In genomic region chr1:174964261-174964984, GRCh38 we compare ENCODE assay signal across 8 cellular contexts. TPM values are rescaled to one million over a fixed set of nuclear protein-coding genes. Genes with fewer than 3 reads are reported as not detected.
A peak's percentile ranks its signal among the peaks of the same experiment; 100 is the strongest.
DNase-seq lines count a peak whose midpoint lies in the region; ATAC-seq and TF ChIP-seq lines count a peak whose summit lies in the region.

No MANE protein-coding gene starts in this region.

- H3K27ac ChIP-seq in HL-60 (replicated peaks) (peak overlapping the region; percentile 58), SJSA1 (peak overlapping the region; percentile 25; the same call in 1 of the 2 replicates), epithelial cell of prostate (peak overlapping the region; percentile 65)

- no peaks in the 10 kb centered on the region for H3K9me3 ChIP-seq in SJSA1 (replicated peaks)

- H3K4me3 ChIP-seq in HL-60 (replicated peaks; ENCODE audit: insufficient read depth, low read length) (no peak overlapping the region), SJSA1 (no peak overlapping the region)

- peak; percentile 66 for ATAC-seq in sciatic nerve
- no peak for ATAC-seq in HG02840 (IDR thresholded peaks at IDR 0.05; ENCODE audit: low FRiP score, unreplicated experiment)
- ATAC-seq in GM18858 (IDR thresholded peaks at IDR 0.05; ENCODE audit: unreplicated experiment), result no peak
- no peak for ATAC-seq in HG03175 (IDR thresholded peaks at IDR 0.05; ENCODE audit: unreplicated experiment)

- no peak for TF ChIP-seq CTCF in HL-60 (IDR thresholded peaks at IDR 0.05; ENCODE audit: insufficient read depth, low read length)

- no peaks in the 10 kb centered on the region for H3K27me3 ChIP-seq in HL-60 (ENCODE audit: insufficient read depth, poor library complexity, severe bottlenecking)
- no peaks in the 10 kb centered on the region for H3K27me3 ChIP-seq in SJSA1 (replicated peaks)

- peaks cover 45% of the 10 kb centered on the region for H3K4me1 ChIP-seq in SJSA1 (replicated peaks)

- DNase-seq in HL-60 (ENCODE audit: low read depth in 1 of 2, low spot score in 1 of 2), result peak; percentile 63 to 78
- peak in 1 of 2 experiments; percentile 73 for DNase-seq in SJSA1 (ENCODE audit: low read depth in 1 of 2, low spot score in 2 of 2)
- peak; percentile 95 for DNase-seq in epithelial cell of prostate (ENCODE audit: low read depth, low spot score)
- DNase-seq in sciatic nerve (ENCODE audit: low spot score), result no peak
- DNase-seq in dermis blood vessel endothelial cell, result no peak

- intact Hi-C loops in sciatic nerve (cut with DNase I), result no loop called here

- no peaks in the 10 kb centered on the region for H3K36me3 ChIP-seq in SJSA1

RNA-seq across cellular contexts. Expression of gene CACYBP, which starts 35.3 kb away (rescaled TPM):
- total RNA-seq in SJSA1 (2014; rRNA removed; shearing (Covaris generic)), result 376 and 566 TPM in 2 replicates
- total RNA-seq in sciatic nerve, result 82.2 TPM
- 266 and 537 TPM in 2 replicates for total RNA-seq in dermis blood vessel endothelial cell

RNA-seq across cellular contexts. Expression of gene MRPS14, which starts 58.8 kb away (rescaled TPM):
- 28.9 and 33.6 TPM in 2 replicates for total RNA-seq in SJSA1 (2014; rRNA removed; shearing (Covaris generic))
- total RNA-seq in sciatic nerve (27.6 TPM), dermis blood vessel endothelial cell (27.1 and 27.4 TPM in 2 replicates)

Comparison
In these comparisons a context has a peak if more than half of its experiments do, and no peak if none do; other contexts are left out.
1. DNase-seq: peak in HL-60 (2 of 2) and epithelial cell of prostate (single experiment); none in sciatic nerve (single experiment) and dermis blood vessel endothelial cell (single experiment).
2. Peak in every context shown above with its lines, with median percentiles within 50 percentile points of each other: H3K27ac ChIP-seq.